9 cellular contexts compared by ENCODE assay signal in the genomic region with DNA sequence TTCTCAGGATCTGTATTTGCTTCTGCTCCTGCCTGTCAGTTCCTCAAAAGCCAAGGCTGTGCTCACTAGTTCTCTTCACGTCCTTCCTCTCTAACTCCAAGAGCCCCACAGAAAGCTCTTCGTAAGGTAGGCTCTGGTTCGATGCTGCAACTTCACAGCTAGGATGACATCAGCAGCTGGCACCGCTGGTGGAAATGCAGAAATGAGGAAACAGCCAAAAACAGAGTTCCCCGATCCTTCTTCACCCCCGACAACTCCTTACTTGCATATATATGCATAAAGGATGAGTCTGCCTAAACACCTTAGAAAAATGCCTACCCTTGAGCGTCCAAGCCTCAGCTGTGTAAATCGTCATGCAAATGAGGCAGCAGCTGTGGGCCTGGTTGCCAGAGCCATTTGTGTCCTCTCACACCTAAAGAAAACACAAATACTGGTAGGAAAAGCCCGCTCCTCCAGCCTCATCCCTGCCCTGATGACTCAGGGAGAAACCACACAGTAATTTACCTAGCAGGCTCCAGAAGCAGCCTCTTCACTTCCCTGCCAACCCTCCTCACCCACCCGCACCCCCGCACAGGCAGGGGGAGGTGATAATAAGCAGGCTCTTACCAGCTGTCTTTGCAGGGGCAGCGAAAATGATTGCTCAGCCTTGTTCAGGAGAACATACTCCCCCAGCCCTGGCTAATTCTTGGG. TPM values are rescaled to one million over a fixed set of nuclear protein-coding genes. Genes with fewer than 3 reads are reported as not detected.
DNase-seq lines count a peak whose midpoint lies in the region; ATAC-seq and TF ChIP-seq lines count a peak whose summit lies in the region.
"Had no signal": no experiment of that assay in that cellular context is flagged by ENCODE, and none has a peak within 500 bp of the region (broad histone marks: within the 10 kb centered on the region; RNA-seq: fewer than 3 reads in every experiment).

No MANE protein-coding gene starts in this region.

- H3K27me3 ChIP-seq in SJCRH30, result no peaks in the 10 kb centered on the region
- H3K27me3 ChIP-seq in foreskin keratinocyte, result peaks cover 7% of the 10 kb centered on the region
- no peaks in the 10 kb centered on the region for H3K27me3 ChIP-seq in trophoblast cell (ENCODE audit: insufficient read depth, low read length)

- no peak overlapping the region for H4K8ac ChIP-seq in trophoblast cell (ENCODE audit: low read depth, low read length)

- peak overlapping the region; percentile 22 for H3K4me2 ChIP-seq in trophoblast cell (ENCODE audit: low read length)

- no peaks in the 10 kb centered on the region for H3K9me3 Mint-ChIP-seq in T-helper 2 cell treated with Interferon-gamma antibody and Interleukin-4, amounts not matched to agents 5 μg/mL and 100 μg/mL, for 36 hours
- H3K9me3 Mint-ChIP-seq: neural crest cell had no signal

- peaks cover 39% of the 10 kb centered on the region for H3K4me1 ChIP-seq in SJCRH30
- no peaks in the 10 kb centered on the region for H3K4me1 ChIP-seq in foreskin keratinocyte
- H3K4me1 ChIP-seq in trophoblast cell (ENCODE audit: control insufficient read depth in 1 of 2, insufficient read depth in 2 of 2, low read length in 2 of 2), result peaks cover 5 to 16% of the 10 kb centered on the region in 2 experiments

- H3K27ac Mint-ChIP-seq in T-helper 2 cell treated with Interferon-gamma antibody and Interleukin-4, amounts not matched to agents 5 μg/mL and 100 μg/mL, for 36 hours, result no peak overlapping the region

- H4K91ac ChIP-seq in trophoblast cell (ENCODE audit: low read depth, low read length), result no peak overlapping the region

- no peaks in the 10 kb centered on the region for H3K27me3 Mint-ChIP-seq in T-helper 2 cell treated with Interferon-gamma antibody and Interleukin-4, amounts not matched to agents 5 μg/mL and 100 μg/mL, for 36 hours (ENCODE audit: low read depth)

- H3K23ac ChIP-seq in trophoblast cell (ENCODE audit: low read length), result no peak overlapping the region

- H3K4me3 ChIP-seq in SJCRH30 (peak overlapping the region; percentile 4), trophoblast cell (ENCODE audit: low read depth, low read length) (no peak overlapping the region)

- DNase-seq in AG08396 (ENCODE audit: low spot score), result peak; percentile 31
- peak; percentile 89 for DNase-seq in NCI-H1105 (lab: John Stamatoyannopoulos, UW)
- DNase-seq in SJCRH30, result peak; percentile 77 to 80
- peak; percentile 78 to 85 for DNase-seq in foreskin keratinocyte
- DNase-seq in trophoblast cell, result peak; percentile 91 to 96
- DNase-seq in T-helper 2 cell treated with Interferon-gamma antibody and Interleukin-4, amounts not matched to agents 5 μg/mL and 100 μg/mL, for 36 hours (ENCODE audit: low spot score), result no peak

- no peak overlapping the region; the same call in 1 of the 2 replicates for H3K27ac ChIP-seq in SJCRH30
- no peak overlapping the region for H3K27ac ChIP-seq in foreskin keratinocyte
- H3K27ac ChIP-seq in trophoblast cell (ENCODE audit: low read depth, low read length), result no peak overlapping the region

- no peak overlapping the region for H2AK5ac ChIP-seq in trophoblast cell (ENCODE audit: low read length)

- ATAC-seq in GM21367 (IDR thresholded peaks at IDR 0.05; ENCODE audit: unreplicated experiment) (peak; percentile 53), foreskin keratinocyte (peak; percentile 91), GM18861 (IDR thresholded peaks at IDR 0.05; ENCODE audit: unreplicated experiment) (no peak)

- peaks cover 4% of the 10 kb centered on the region for H3K79me1 ChIP-seq in trophoblast cell (ENCODE audit: low read length)

- H3K4ac ChIP-seq in trophoblast cell (ENCODE audit: low read depth, low read length), result no peak overlapping the region

- H3K4me3 Mint-ChIP-seq in T-helper 2 cell treated with Interferon-gamma antibody and Interleukin-4, amounts not matched to agents 5 μg/mL and 100 μg/mL, for 36 hours, result no peak overlapping the region
- H3K4me3 Mint-ChIP-seq: neural crest cell had no signal

- no peak overlapping the region for H2BK5ac ChIP-seq in trophoblast cell (ENCODE audit: low read depth, low read length, poor library complexity)

- H3K4me1 Mint-ChIP-seq in T-helper 2 cell treated with Interferon-gamma antibody and Interleukin-4, amounts not matched to agents 5 μg/mL and 100 μg/mL, for 36 hours (ENCODE audit: low read depth), result peaks cover 26% of the 10 kb centered on the region

- no peak overlapping the region for H3K9ac ChIP-seq in trophoblast cell (ENCODE audit: low read length)

- no peaks in the 10 kb centered on the region for H3K36me3 Mint-ChIP-seq in T-helper 2 cell treated with Interferon-gamma antibody and Interleukin-4, amounts not matched to agents 5 μg/mL and 100 μg/mL, for 36 hours (ENCODE audit: low read depth)

- no peak overlapping the region for H4K12ac ChIP-seq in trophoblast cell (ENCODE audit: low read depth, low read length)

- H3K18ac ChIP-seq in trophoblast cell (ENCODE audit: low read length), result no peak overlapping the region

- WGBS in trophoblast cell (ENCODE audit: extremely low coverage, insufficient coverage, insufficient read length), result no CpG with 5 or more reads among the region's 12 CpGs

- H3K14ac ChIP-seq in trophoblast cell (ENCODE audit: low read length), result no peak overlapping the region

- H3K9me3 ChIP-seq in SJCRH30 (replicated peaks) (no peaks in the 10 kb centered on the region), trophoblast cell (ENCODE audit: insufficient read depth, low read depth, low read length) (no peaks in the 10 kb centered on the region)

- no peak for TF ChIP-seq CTCF in foreskin keratinocyte (conservative IDR thresholded peaks at IDR 0.05)

- H2BK12ac ChIP-seq in trophoblast cell (ENCODE audit: low read length), result no peak overlapping the region

- H3K36me3 ChIP-seq in SJCRH30, result no peaks in the 10 kb centered on the region
- no peaks in the 10 kb centered on the region for H3K36me3 ChIP-seq in trophoblast cell (ENCODE audit: control insufficient read depth in 1 of 2, insufficient read depth in 2 of 2, low read length in 2 of 2)

- H3K79me2 ChIP-seq in trophoblast cell (ENCODE audit: control insufficient read depth, insufficient read depth, low read length, poor library complexity), result no peaks in the 10 kb centered on the region

- no peak overlapping the region for H2BK120ac ChIP-seq in trophoblast cell (ENCODE audit: insufficient read depth, low read length, poor library complexity)

- no peak overlapping the region for H2AFZ ChIP-seq in trophoblast cell (ENCODE audit: insufficient read depth, low read length, poor library complexity)

RNA-seq across cellular contexts. Expression of gene BATF3, which starts 28.2 kb away (rescaled TPM):
- total RNA-seq in SJCRH30 (2014; rRNA removed; shearing (Covaris generic)), result 15.6 and 16.5 TPM in 2 replicates
- total RNA-seq in foreskin keratinocyte, result 0.35 and 0.37 TPM in 2 replicates
- 0.38 and 0.53 TPM in 2 replicates for polyA plus RNA-seq in foreskin keratinocyte
- 1.3 and 1.6 TPM in 2 replicates for polyA plus RNA-seq in trophoblast cell (2013)
- total RNA-seq: neural crest cell had no signal

Comparison
In these comparisons a context has a peak if more than half of its experiments do, and no peak if none do; other contexts are left out.
1. RNA of gene BATF3, which starts 28.2 kb away (total RNA-seq): 15.6 to 16.5 TPM in SJCRH30; 0.35 to 0.37 TPM in foreskin keratinocyte; every median in the first group is over 10 times any median in the second.